In the genomic region with DNA sequence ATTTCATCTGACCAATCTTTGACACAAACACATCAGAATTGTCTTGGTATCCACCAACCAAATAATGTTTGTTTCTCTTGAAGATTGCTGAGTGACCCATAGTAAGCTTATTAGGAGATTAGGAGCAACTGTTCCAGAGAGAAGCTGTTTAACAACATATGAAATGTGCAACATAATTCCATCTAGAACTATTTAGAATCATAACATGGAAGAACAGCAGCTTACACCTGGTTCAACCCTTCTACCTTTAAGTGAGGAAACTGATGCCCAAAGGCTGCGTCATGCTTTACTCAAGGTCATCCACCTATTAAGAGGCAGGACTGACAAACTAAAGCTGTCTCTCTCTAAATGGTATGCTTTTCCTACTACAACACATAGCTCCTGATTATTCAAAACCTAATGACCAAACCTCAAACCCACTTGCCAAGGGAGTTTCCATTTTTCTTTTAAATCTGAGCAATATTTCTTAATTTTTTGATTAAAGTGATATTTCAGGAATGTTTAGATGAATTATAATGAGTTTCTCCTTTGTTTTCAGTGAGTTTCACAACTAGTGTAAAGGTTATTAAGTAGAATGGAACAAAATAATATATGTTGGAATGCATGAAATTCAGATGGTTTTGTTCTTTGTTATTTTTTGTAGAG, we compare ENCODE assay signal across 16 cellular contexts.
DNase-seq lines count a peak whose midpoint lies in the region; ATAC-seq, FAIRE-seq and TF ChIP-seq lines count a peak whose summit lies in the region.
"Had no signal": no experiment of that assay in that cellular context is flagged by ENCODE, and none has a peak within 500 bp of the region (broad histone marks: within the 10 kb centered on the region; RNA-seq: fewer than 3 reads in every experiment).

No MANE protein-coding gene starts in this region.

- H3K27me3 Mint-ChIP-seq in stimulated activated naive CD8-positive, alpha-beta T cell treated with anti-CD3 and anti-CD28 coated beads, Interleukin-15, Interleukin-2, amounts not matched to agents 100 ng/mL and 50 ng/mL, for 24 hours: no peaks in the 10 kb centered on the region
- no peaks in the 10 kb centered on the region for H3K27me3 Mint-ChIP-seq in astrocyte (ENCODE audit: low read depth, unreplicated experiment)
- H3K27me3 Mint-ChIP-seq: activated B cell treated with CpG ODN at 0.5 μM for 24 hours; dendritic cell treated with granulocyte-macrophage colony-stimulating factor and Interleukin-4, amounts not matched to agents 40 ng/mL and 50 ng/mL, for 4 days had no signal

- H3K36me3 ChIP-seq in astrocyte (ENCODE audit: insufficient read depth, low read length) (no peaks in the 10 kb centered on the region), muscle layer of duodenum (ENCODE audit: control insufficient read depth in 1 of 2, insufficient read depth in 2 of 2, low read length in 2 of 2) (no peaks in the 10 kb centered on the region), vagina (no peaks in the 10 kb centered on the region)

- no peak for DNase-seq in stimulated activated naive CD8-positive, alpha-beta T cell treated with anti-CD3 and anti-CD28 coated beads, Interleukin-15, Interleukin-2, amounts not matched to agents 100 U/mL and 50 U/mL, for 24 hours
- DNase-seq in astrocyte (ENCODE audit: low read depth): no peak
- no peak for DNase-seq in vagina (ENCODE audit: extremely low spot score in 2 of 2)
- no peak for DNase-seq in H4 (ENCODE audit: low spot score)
- no peak for DNase-seq in cerebellar cortex (ENCODE audit: low spot score)
- DNase-seq: activated B cell treated with CpG ODN at 0.5 μM for 24 hours; amygdala; NCI-H146; PC-9; small intestine; stimulated activated naive CD4-positive, alpha-beta T cell treated with Interleukin-2 at 50 U/mL for 16 hours had no signal

- peaks cover 30% of the 10 kb centered on the region for H3K4me1 Mint-ChIP-seq in stimulated activated naive CD8-positive, alpha-beta T cell treated with anti-CD3 and anti-CD28 coated beads, Interleukin-15, Interleukin-2, amounts not matched to agents 100 ng/mL and 50 ng/mL, for 24 hours (ENCODE audit: low read depth)
- peaks cover 4% of the 10 kb centered on the region for H3K4me1 Mint-ChIP-seq in astrocyte (ENCODE audit: low read depth, unreplicated experiment)

- H3K27ac Mint-ChIP-seq in stimulated activated naive CD8-positive, alpha-beta T cell treated with anti-CD3 and anti-CD28 coated beads, Interleukin-15, Interleukin-2, amounts not matched to agents 100 ng/mL and 50 ng/mL, for 24 hours: no peak overlapping the region
- no peak overlapping the region for H3K27ac Mint-ChIP-seq in astrocyte (ENCODE audit: unreplicated experiment)
- H3K27ac Mint-ChIP-seq: activated B cell treated with CpG ODN at 0.5 μM for 24 hours; dendritic cell treated with granulocyte-macrophage colony-stimulating factor and Interleukin-4, amounts not matched to agents 40 ng/mL and 50 ng/mL, for 4 days had no signal

- no peak for ATAC-seq in stimulated activated naive CD8-positive, alpha-beta T cell treated with anti-CD3 and anti-CD28 coated beads, Interleukin-15, Interleukin-2, amounts not matched to agents 100 U/mL and 50 U/mL, for 24 hours
- no peak for ATAC-seq in GM19328 (IDR thresholded peaks at IDR 0.05; ENCODE audit: unreplicated experiment)

- no peaks in the 10 kb centered on the region for H3K36me3 Mint-ChIP-seq in stimulated activated naive CD8-positive, alpha-beta T cell treated with anti-CD3 and anti-CD28 coated beads, Interleukin-15, Interleukin-2, amounts not matched to agents 100 ng/mL and 50 ng/mL, for 24 hours (ENCODE audit: low read depth)
- no peaks in the 10 kb centered on the region for H3K36me3 Mint-ChIP-seq in astrocyte (ENCODE audit: low read depth, unreplicated experiment)

- no peaks in the 10 kb centered on the region for H3K27me3 ChIP-seq in astrocyte (ENCODE audit: insufficient read depth, low read length)
- no peaks in the 10 kb centered on the region for H3K27me3 ChIP-seq in muscle layer of duodenum (ENCODE audit: low read depth, low read length)
- no peaks in the 10 kb centered on the region for H3K27me3 ChIP-seq in vagina

- H3K9me3 ChIP-seq in astrocyte (ENCODE audit: insufficient read depth, low read depth, low read length) (no peaks in the 10 kb centered on the region), muscle layer of duodenum (ENCODE audit: control insufficient read depth in 1 of 2, low read length in 2 of 2) (no peaks in the 10 kb centered on the region), vagina (no peaks in the 10 kb centered on the region)

- H3K9me3 Mint-ChIP-seq in stimulated activated naive CD8-positive, alpha-beta T cell treated with anti-CD3 and anti-CD28 coated beads, Interleukin-15, Interleukin-2, amounts not matched to agents 100 ng/mL and 50 ng/mL, for 24 hours: peaks cover 3% of the 10 kb centered on the region
- no peaks in the 10 kb centered on the region for H3K9me3 Mint-ChIP-seq in astrocyte (ENCODE audit: unreplicated experiment)
- H3K9me3 Mint-ChIP-seq: activated B cell treated with CpG ODN at 0.5 μM for 24 hours; dendritic cell treated with granulocyte-macrophage colony-stimulating factor and Interleukin-4, amounts not matched to agents 40 ng/mL and 50 ng/mL, for 4 days had no signal

- H3K27ac ChIP-seq in astrocyte (ENCODE audit: low read depth, low read length): no peak overlapping the region
- H3K27ac ChIP-seq in muscle layer of duodenum (ENCODE audit: low read length): peak overlapping the region; percentile 82
- no peak overlapping the region for H3K27ac ChIP-seq in vagina
- H3K27ac ChIP-seq: PC-9 had no signal

- peak overlapping the region; percentile 28 for H3K4me3 Mint-ChIP-seq in stimulated activated naive CD8-positive, alpha-beta T cell treated with anti-CD3 and anti-CD28 coated beads, Interleukin-15, Interleukin-2, amounts not matched to agents 100 ng/mL and 50 ng/mL, for 24 hours
- no peak overlapping the region for H3K4me3 Mint-ChIP-seq in astrocyte (ENCODE audit: unreplicated experiment)
- H3K4me3 Mint-ChIP-seq: dendritic cell treated with granulocyte-macrophage colony-stimulating factor and Interleukin-4, amounts not matched to agents 40 ng/mL and 50 ng/mL, for 4 days had no signal

- H3K4me3 ChIP-seq in astrocyte (ENCODE audit: insufficient read depth, low read depth, low read length) (no peak overlapping the region), muscle layer of duodenum (ENCODE audit: low read depth in 1 of 2, low read length in 2 of 2) (no peak overlapping the region), vagina (no peak overlapping the region)
- H3K4me3 ChIP-seq: lung had no signal

- no peak overlapping the region for H3K9ac ChIP-seq in astrocyte (ENCODE audit: low read length)

- peaks cover 19% of the 10 kb centered on the region for H3K4me1 ChIP-seq in astrocyte (ENCODE audit: insufficient read depth, low read length)
- H3K4me1 ChIP-seq in muscle layer of duodenum (ENCODE audit: control insufficient read depth in 1 of 2, insufficient read depth in 2 of 2, low read length in 2 of 2): peaks cover 10 to 23% of the 10 kb centered on the region in 2 donors
- peaks cover 33% of the 10 kb centered on the region for H3K4me1 ChIP-seq in vagina

- intact Hi-C loops in vagina (cut with DNase I): no loop called here

- H2AFZ ChIP-seq in astrocyte (ENCODE audit: low read depth, low read length): no peak overlapping the region
- H2AFZ ChIP-seq: PC-9 had no signal

- H4K20me1 ChIP-seq in astrocyte (ENCODE audit: insufficient read depth, low read length): no peaks in the 10 kb centered on the region

- no peaks in the 10 kb centered on the region for H3K79me2 ChIP-seq in astrocyte (ENCODE audit: insufficient read depth, low read length)

- no peak for TF ChIP-seq CTCF in astrocyte (IDR thresholded peaks at IDR 0.05; ENCODE audit: insufficient read depth, low read depth, low read length)
- no peak for TF ChIP-seq CTCF in vagina (IDR thresholded peaks at IDR 0.05)

- FAIRE-seq in astrocyte (lab: Jason Lieb, UNC): peak; percentile 13
- FAIRE-seq: small intestine had no signal

- no peak for TF ChIP-seq POLR2A in vagina (IDR thresholded peaks at IDR 0.05)

- H3K4me2 ChIP-seq in astrocyte (ENCODE audit: low read length): no peak overlapping the region
